In genomic region chr3:108791473-108791872, GRCh38 we compare ENCODE assay signal across 36 cellular contexts. TPM values are rescaled to one million over a fixed set of nuclear protein-coding genes. Genes with fewer than 3 reads are reported as not detected.
"Had no signal": no experiment of that assay in that cellular context is flagged by ENCODE, and none has a peak within 500 bp of the region (broad histone marks: within the 10 kb centered on the region; RNA-seq: fewer than 3 reads in every experiment).

No MANE protein-coding gene starts in this region.

- H3K36me3 ChIP-seq: SJCRH30 had no signal

- H3K36me3 Mint-ChIP-seq: T-cell had no signal

- H3K4me1 Mint-ChIP-seq: T-cell had no signal

- DNase-seq: Karpas-422, MM.1S, MV-4-11, NCI-H1092, NCI-H1105, NCI-H1417 treated with DMSO at 0.1 percent for 48 hours, NCI-H1436 treated with DMSO at 0.1 percent for 48 hours, NCI-H1694 treated with DMSO at 0.1 percent for 48 hours, NCI-H187 treated with DMSO at 0.1 percent for 48 hours, NCI-H2029, NCI-H2081, NCI-H2107, NCI-H2171, NCI-H226, NCI-H446 treated with DMSO at 0.1 percent for 48 hours, NCI-H510A, NCI-H524, NCI-H526, NCI-H69, NCI-H748 treated with DMSO at 0.1 percent for 48 hours, NCI-H82, PC-9, SHP77, SIG-M5, SJCRH30, T-cell had no signal

- H3K27me3 Mint-ChIP-seq: T-cell had no signal

- H3K27me3 ChIP-seq: SJCRH30 had no signal

- H3K4me3 Mint-ChIP-seq: T-cell had no signal

- H3K27ac ChIP-seq: KMS-11, PC-9, RWPE1, SJCRH30, SK-N-MC had no signal

- H2AFZ ChIP-seq: PC-9 had no signal

- ATAC-seq: Panc1, Right ventricle myocardium inferior, T-cell had no signal

- H3K4me2 ChIP-seq: KMS-11, PC-9 had no signal

- H3K4me1 ChIP-seq: SJCRH30 had no signal

- H3K9me3 ChIP-seq: SJCRH30 had no signal

- H3K27ac Mint-ChIP-seq: T-cell had no signal

- H3K9ac ChIP-seq: KMS-11 had no signal

- H3K4me3 ChIP-seq: PC-9, SJCRH30, SK-N-MC had no signal

RNA-seq across cellular contexts. Expression of gene TRAT1, which starts 31.1 kb away (rescaled TPM):
- total RNA-seq: LHCN-M2, MCF 10A, OCI-LY7, PC-9, Right ventricle myocardium inferior, RPMI7951, SJCRH30, SK-MEL-5 had no signal

RNA-seq across cellular contexts. Expression of gene RETNLB, which starts 34.3 kb away (rescaled TPM):
- total RNA-seq: LHCN-M2, MCF 10A, OCI-LY7, PC-9, Right ventricle myocardium inferior, RPMI7951, SJCRH30, SK-MEL-5 had no signal
